In genomic region chr5:10459080-10460055, GRCh38 we compare ENCODE assay signal across 22 cellular contexts. TPM values are rescaled to one million over a fixed set of nuclear protein-coding genes. Genes with fewer than 3 reads are reported as not detected.
DNase-seq lines count a peak whose midpoint lies in the region; ATAC-seq lines count a peak whose summit lies in the region.
"Had no signal": no experiment of that assay in that cellular context is flagged by ENCODE, and none has a peak within 500 bp of the region (broad histone marks: within the 10 kb centered on the region; RNA-seq: fewer than 3 reads in every experiment).

No MANE protein-coding gene starts in this region.

- intact Hi-C loops in activated T-helper 2 cell treated with anti-CD3 and anti-CD28 coated beads, Interferon-gamma antibody, Interleukin-2, Interleukin-4, amounts not matched to agents 10 μg/mL and 5 μg/mL and 100 μg/mL, durations not matched to agents 14 hours and 24 hours and 36 hours (cut with micrococcal nuclease) = no loop called here

- peak overlapping the region; percentile 13 for H3K27ac Mint-ChIP-seq in stimulated activated naive CD8-positive, alpha-beta T cell treated with anti-CD3 and anti-CD28 coated beads, Interleukin-15, Interleukin-2, amounts not matched to agents 100 ng/mL and 50 ng/mL, for 24 hours
- H3K27ac Mint-ChIP-seq in activated T-helper 2 cell treated with anti-CD3 and anti-CD28 coated beads, Interferon-gamma antibody, Interleukin-2, Interleukin-4, amounts not matched to agents 10 μg/mL and 5 μg/mL and 100 μg/mL, durations not matched to agents 14 hours and 24 hours and 36 hours = peak overlapping the region; percentile 22

- H3K4me1 Mint-ChIP-seq in stimulated activated naive CD8-positive, alpha-beta T cell treated with anti-CD3 and anti-CD28 coated beads, Interleukin-15, Interleukin-2, amounts not matched to agents 100 ng/mL and 50 ng/mL, for 24 hours (ENCODE audit: low read depth) = no peaks in the 10 kb centered on the region
- peaks cover 2% of the 10 kb centered on the region for H3K4me1 Mint-ChIP-seq in activated T-helper 2 cell treated with anti-CD3 and anti-CD28 coated beads, Interferon-gamma antibody, Interleukin-2, Interleukin-4, amounts not matched to agents 10 μg/mL and 5 μg/mL and 100 μg/mL, durations not matched to agents 14 hours and 24 hours and 36 hours (ENCODE audit: low read depth)

- no peak for DNase-seq in stimulated activated naive CD8-positive, alpha-beta T cell treated with anti-CD3 and anti-CD28 coated beads, Interleukin-15, Interleukin-2, amounts not matched to agents 100 U/mL and 50 U/mL, for 24 hours
- no peak for DNase-seq in activated T-helper 2 cell treated with anti-CD3 and anti-CD28 coated beads, Interferon-gamma antibody, Interleukin-2, Interleukin-4, amounts not matched to agents 10 μg/mL and 5 μg/mL and 100 μg/mL, durations not matched to agents 14 hours and 24 hours and 36 hours (ENCODE audit: low spot score)
- peak; percentile 69 for DNase-seq in mesenteric fat pad (ENCODE audit: low spot score)
- no peak for DNase-seq in NCI-H526 treated with DMSO at 0.1 percent for 48 hours (lab: John Stamatoyannopoulos, UW)
- no peak for DNase-seq in superior temporal gyrus (ENCODE audit: extremely low spot score)
- DNase-seq: DMS 273 treated with DMSO at 0.1 percent for 48 hours, DND-41, H9, Kasumi-1, MM.1S, NCI-H1092, NCI-H1436 treated with DMSO at 0.1 percent for 48 hours, NCI-H2029, NCI-H2171 treated with DMSO at 0.1 percent for 48 hours, NCI-H446, SHP77, SK-N-SH had no signal

- ATAC-seq in stimulated activated naive CD8-positive, alpha-beta T cell treated with anti-CD3 and anti-CD28 coated beads, Interleukin-15, Interleukin-2, amounts not matched to agents 100 U/mL and 50 U/mL, for 24 hours = no peak
- no peak for ATAC-seq in HG03432 (IDR thresholded peaks at IDR 0.05; ENCODE audit: unreplicated experiment)
- no peak for ATAC-seq in GM19397 (IDR thresholded peaks at IDR 0.05; ENCODE audit: unreplicated experiment)

- H3K4me3 Mint-ChIP-seq in stimulated activated naive CD8-positive, alpha-beta T cell treated with anti-CD3 and anti-CD28 coated beads, Interleukin-15, Interleukin-2, amounts not matched to agents 100 ng/mL and 50 ng/mL, for 24 hours = no peak overlapping the region
- no peak overlapping the region for H3K4me3 Mint-ChIP-seq in activated T-helper 2 cell treated with anti-CD3 and anti-CD28 coated beads, Interferon-gamma antibody, Interleukin-2, Interleukin-4, amounts not matched to agents 10 μg/mL and 5 μg/mL and 100 μg/mL, durations not matched to agents 14 hours and 24 hours and 36 hours (ENCODE audit: low read depth)
- H3K4me3 Mint-ChIP-seq: CD14-positive monocyte, H9 had no signal

- no peaks in the 10 kb centered on the region for H3K27me3 Mint-ChIP-seq in stimulated activated naive CD8-positive, alpha-beta T cell treated with anti-CD3 and anti-CD28 coated beads, Interleukin-15, Interleukin-2, amounts not matched to agents 100 ng/mL and 50 ng/mL, for 24 hours
- peaks cover 4% of the 10 kb centered on the region for H3K27me3 Mint-ChIP-seq in activated T-helper 2 cell treated with anti-CD3 and anti-CD28 coated beads, Interferon-gamma antibody, Interleukin-2, Interleukin-4, amounts not matched to agents 10 μg/mL and 5 μg/mL and 100 μg/mL, durations not matched to agents 14 hours and 24 hours and 36 hours (ENCODE audit: low read depth)

- no peaks in the 10 kb centered on the region for H3K9me3 Mint-ChIP-seq in stimulated activated naive CD8-positive, alpha-beta T cell treated with anti-CD3 and anti-CD28 coated beads, Interleukin-15, Interleukin-2, amounts not matched to agents 100 ng/mL and 50 ng/mL, for 24 hours
- no peaks in the 10 kb centered on the region for H3K9me3 Mint-ChIP-seq in activated T-helper 2 cell treated with anti-CD3 and anti-CD28 coated beads, Interferon-gamma antibody, Interleukin-2, Interleukin-4, amounts not matched to agents 10 μg/mL and 5 μg/mL and 100 μg/mL, durations not matched to agents 14 hours and 24 hours and 36 hours
- H3K9me3 Mint-ChIP-seq: H9 had no signal

- no peaks in the 10 kb centered on the region for H3K36me3 Mint-ChIP-seq in stimulated activated naive CD8-positive, alpha-beta T cell treated with anti-CD3 and anti-CD28 coated beads, Interleukin-15, Interleukin-2, amounts not matched to agents 100 ng/mL and 50 ng/mL, for 24 hours (ENCODE audit: low read depth)
- no peaks in the 10 kb centered on the region for H3K36me3 Mint-ChIP-seq in activated T-helper 2 cell treated with anti-CD3 and anti-CD28 coated beads, Interferon-gamma antibody, Interleukin-2, Interleukin-4, amounts not matched to agents 10 μg/mL and 5 μg/mL and 100 μg/mL, durations not matched to agents 14 hours and 24 hours and 36 hours (ENCODE audit: low read depth)

RNA-seq across cellular contexts. Expression of gene ROPN1L, which starts 17.7 kb away (rescaled TPM):
- total RNA-seq in activated T-helper 2 cell treated with anti-CD3 and anti-CD28 coated beads, Interferon-gamma antibody, Interleukin-2, Interleukin-4, amounts not matched to agents 10 μg/mL and 5 μg/mL and 100 μg/mL, durations not matched to agents 14 hours and 24 hours and 36 hours = 0.16 and 0.55 TPM in 2 replicates
- 0.93 TPM for total RNA-seq in mesenteric fat pad
- total RNA-seq: G401 had no signal
